ENCODE assay signal across 1 cellular context in the genomic region with DNA sequence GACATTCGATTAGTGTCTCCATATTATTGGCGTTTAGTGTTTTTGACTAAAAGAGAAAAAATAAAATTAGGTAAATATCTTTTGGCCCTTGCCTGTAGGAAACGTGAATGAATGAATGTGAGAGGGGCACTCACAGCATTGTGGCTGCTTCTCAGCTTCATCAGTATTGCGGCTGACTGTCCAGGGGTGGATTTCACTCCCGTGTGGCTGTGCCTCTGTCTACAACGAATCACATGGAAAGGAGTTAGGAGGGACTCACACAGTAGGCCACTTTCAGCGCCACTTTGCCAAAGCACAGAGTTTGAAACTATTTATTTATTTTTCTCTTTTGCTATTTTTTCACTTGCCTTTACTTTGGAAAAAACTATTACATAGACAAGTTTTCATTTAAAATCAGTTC.
A peak's percentile ranks its signal among the peaks of the same experiment; 100 is the strongest.
TF ChIP-seq lines count a peak whose summit lies in the region.

No MANE protein-coding gene starts in this region.

TF ChIP-seq in K562, 482 proteins besides CTCF, POLR2A, EP300 and RAD21:
- TF ChIP-seq DIDO1 (tag; IDR thresholded peaks at IDR 0.05; ENCODE audit: low read depth) = no peak
- no peak for TF ChIP-seq ZC3H4 (CRISPR knock-in tag; IDR thresholded peaks at IDR 0.05; ENCODE audit: borderline replicate concordance)
- 0 out of 2 replicates have a peak, but pooled peaks have one; percentile 32 for TF ChIP-seq BMI1 (IDR thresholded peaks at IDR 0.05; ENCODE audit: low read length)
- no peak for TF ChIP-seq ZNF263 (CRISPR knock-in tag; IDR thresholded peaks at IDR 0.05; ENCODE audit: borderline replicate concordance)
- peak; percentile 36 for TF ChIP-seq CBX8 (IDR thresholded peaks at IDR 0.05; ENCODE audit: borderline replicate concordance, extremely low read depth, low read depth, low read length, poor library complexity, severe bottlenecking)
- no peak for TF ChIP-seq TEAD1 (CRISPR knock-in tag; IDR thresholded peaks at IDR 0.05)
- TF ChIP-seq DMBX1 (CRISPR knock-in tag; IDR thresholded peaks at IDR 0.05; ENCODE audit: borderline replicate concordance) = no peak
- peak; percentile 67; the same call in 1 of the 2 replicates for TF ChIP-seq RNF2 (IDR thresholded peaks at IDR 0.05)
- no peak for TF ChIP-seq SMARCB1 (IDR thresholded peaks at IDR 0.05; ENCODE audit: insufficient read length, low read depth)
